ENCODE assay signal across 10 cellular contexts in genomic region chr9:126614455-126615248, GRCh38. TPM values are rescaled to one million over a fixed set of nuclear protein-coding genes. Genes with fewer than 3 reads are reported as not detected.
A peak's percentile ranks its signal among the peaks of the same experiment; 100 is the strongest.
DNase-seq lines count a peak whose midpoint lies in the region; ATAC-seq and TF ChIP-seq lines count a peak whose summit lies in the region.
"Had no signal": no experiment of that assay in that cellular context is flagged by ENCODE, and none has a peak within 500 bp of the region (broad histone marks: within the 10 kb centered on the region; RNA-seq: fewer than 3 reads in every experiment).

No MANE protein-coding gene starts in this region.

- peak; percentile 18 for ATAC-seq in HCT116

- H3K9ac ChIP-seq in HCT116 (ENCODE audit: low read length) (peak overlapping the region; percentile 57), parathyroid adenoma (no peak overlapping the region)

- TF ChIP-seq CTCF in HCT116 (IDR thresholded peaks at IDR 0.05 in 2 of 3, conservative IDR thresholded peaks at IDR 0.05 in 1 of 3; ENCODE audit: borderline replicate concordance in 1 of 3, insufficient read depth in 1 of 3, low read depth in 2 of 3, low read length in 2 of 3) (no peak), parathyroid adenoma (IDR thresholded peaks at IDR 0.05) (no peak)

- H3K4me3 ChIP-seq in HCT116 (replicated peaks in 1 of 2; ENCODE audit: low read depth in 1 of 2, low read length in 2 of 2) = peak overlapping the region; percentile 56 to 69
- peak overlapping the region; percentile 27 for H3K4me3 ChIP-seq in parathyroid adenoma (ENCODE audit: low read depth, low read length)

- TF ChIP-seq RAD21 in HCT116 (IDR thresholded peaks at IDR 0.05; ENCODE audit: low read depth) = no peak

- H4K20me1 ChIP-seq in HCT116 (ENCODE audit: insufficient read depth) = no peaks in the 10 kb centered on the region

- no peak overlapping the region for H2AFZ ChIP-seq in HCT116 (ENCODE audit: low read depth, low read length, poor library complexity, severe bottlenecking)
- H2AFZ ChIP-seq in parathyroid adenoma = no peak overlapping the region

- H3K79me2 ChIP-seq in HCT116 (ENCODE audit: insufficient read depth, low read length) (no peaks in the 10 kb centered on the region), parathyroid adenoma (no peaks in the 10 kb centered on the region)

- peak overlapping the region; percentile 58 for H3K4me3 Mint-ChIP-seq in dendritic cell treated with granulocyte-macrophage colony-stimulating factor and Interleukin-4, amounts not matched to agents 40 ng/mL and 50 ng/mL, for 4 days

- peaks cover 38% of the 10 kb centered on the region for H3K4me1 Mint-ChIP-seq in dendritic cell treated with granulocyte-macrophage colony-stimulating factor and Interleukin-4, amounts not matched to agents 40 ng/mL and 50 ng/mL, for 4 days (ENCODE audit: low read depth)

- H3K9me2 ChIP-seq in HCT116 (ENCODE audit: insufficient read depth) = no peaks in the 10 kb centered on the region

- H3K27me3 ChIP-seq in HCT116 (ENCODE audit: insufficient read depth, low read length) = no peaks in the 10 kb centered on the region
- H3K27me3 ChIP-seq in parathyroid adenoma (ENCODE audit: control insufficient read depth, insufficient read depth, low read length) = no peaks in the 10 kb centered on the region

- BruUV-seq in HCT116 (replicated peaks; lab: Mats Ljungman, UMichigan) = no TSS peak

- RAD21 ChIA-PET in HCT116 (lab: Charles Lee; ENCODE audit: low non-redundant PET in 1 of 2, low total read pairs in 2 of 2, uncharacterized antibody in 2 of 2, unreplicated experiment in 2 of 2) = no interaction called here

- peaks cover 86% of the 10 kb centered on the region for H3K27me3 Mint-ChIP-seq in dendritic cell treated with granulocyte-macrophage colony-stimulating factor and Interleukin-4, amounts not matched to agents 40 ng/mL and 50 ng/mL, for 4 days

- CTCF ChIA-PET in HCT116 (lab: Charles Lee) = no interaction called here

- peak overlapping the region; percentile 42; the same call in 1 of the 2 replicates for H3K27ac ChIP-seq in HCT116 (ENCODE audit: low read depth, low read length)
- no peak overlapping the region for H3K27ac ChIP-seq in parathyroid adenoma
- H3K27ac ChIP-seq: RWPE1 had no signal

- POLR2A ChIA-PET in HCT116 (lab: Charles Lee) = no interaction called here

- peaks cover 7 to 23% of the 10 kb centered on the region in 2 experiments; a peak in 3 of 4 replicates for H3K4me1 ChIP-seq in HCT116 (ENCODE audit: control insufficient read depth in 1 of 2, insufficient read depth in 2 of 2, low read length in 2 of 2)
- no peaks in the 10 kb centered on the region for H3K4me1 ChIP-seq in parathyroid adenoma

- no peak overlapping the region for H3K27ac Mint-ChIP-seq in dendritic cell treated with granulocyte-macrophage colony-stimulating factor and Interleukin-4, amounts not matched to agents 40 ng/mL and 50 ng/mL, for 4 days

- H3K36me3 ChIP-seq in HCT116 (ENCODE audit: control insufficient read depth in 1 of 2, insufficient read depth in 2 of 2, low read length in 2 of 2) (no peaks in the 10 kb centered on the region; a peak in 1 of 4 replicates), parathyroid adenoma (ENCODE audit: control insufficient read depth, insufficient read depth, low read length) (no peaks in the 10 kb centered on the region)

- DNase-seq in COLO668 (lab: John Stamatoyannopoulos, UW; ENCODE audit: unreplicated experiment) = peak; percentile 47
- DNase-seq in HCT116 (ENCODE audit: low read depth, low spot score) = no peak
- no peak for DNase-seq in NCI-H345 treated with DMSO at 0.1 percent for 48 hours (lab: John Stamatoyannopoulos, UW; ENCODE audit: unreplicated experiment)
- no peak for DNase-seq in NCI-H146 (lab: John Stamatoyannopoulos, UW)
- DNase-seq in AG08396 (ENCODE audit: low spot score) = no peak
- DNase-seq in effector CD4-positive, alpha-beta T cell = no peak
- DNase-seq: NCI-H1048 had no signal

- H3K9me3 ChIP-seq in HCT116 (ENCODE audit: control insufficient read depth in 1 of 2, insufficient read depth in 1 of 2, low read depth in 1 of 2, low read length in 2 of 2) (no peaks in the 10 kb centered on the region), parathyroid adenoma (ENCODE audit: control insufficient read depth, low read length) (no peaks in the 10 kb centered on the region)

- no peak for TF ChIP-seq POLR2A in HCT116 (IDR thresholded peaks at IDR 0.05; ENCODE audit: borderline replicate concordance, extremely low read depth, insufficient read depth, insufficient read length)

- H3K4me2 ChIP-seq in HCT116 (ENCODE audit: low read length) = peak overlapping the region; percentile 93
- peak overlapping the region; percentile 58 for H3K4me2 ChIP-seq in parathyroid adenoma (ENCODE audit: low read length)

- H3K36me3 Mint-ChIP-seq in dendritic cell treated with granulocyte-macrophage colony-stimulating factor and Interleukin-4, amounts not matched to agents 40 ng/mL and 50 ng/mL, for 4 days (ENCODE audit: low read depth) = no peaks in the 10 kb centered on the region

- H3K9me3 Mint-ChIP-seq in dendritic cell treated with granulocyte-macrophage colony-stimulating factor and Interleukin-4, amounts not matched to agents 40 ng/mL and 50 ng/mL, for 4 days = no peaks in the 10 kb centered on the region

- intact Hi-C loops in HCT116 (cut with micrococcal nuclease) = no loop called here
- intact Hi-C loops in dendritic cell treated with granulocyte-macrophage colony-stimulating factor and Interleukin-4, amounts not matched to agents 40 ng/mL and 50 ng/mL, for 4 days (cut with micrococcal nuclease) = no loop called here

TF ChIP-seq in HCT116, 20 proteins besides CTCF, POLR2A, EP300 and RAD21:
- TF ChIP-seq SP1 (IDR thresholded peaks at IDR 0.05; ENCODE audit: low read depth) (no peak), EGR1 (IDR thresholded peaks at IDR 0.05; ENCODE audit: low read depth) (no peak), MAX (IDR thresholded peaks at IDR 0.05) (no peak), ZFX (IDR thresholded peaks at IDR 0.05) (no peak), POLR2AphosphoS5 (IDR thresholded peaks at IDR 0.05; ENCODE audit: low read depth, low read length) (no peak), CBX3 (IDR thresholded peaks at IDR 0.05; ENCODE audit: low read depth) (no peak), SIN3A (IDR thresholded peaks at IDR 0.05; ENCODE audit: low read depth) (no peak), REST (IDR thresholded peaks at IDR 0.05; ENCODE audit: low read depth) (no peak)

RNA-seq across cellular contexts. Expression of gene LMX1B, which starts 0.9 kb away (rescaled TPM):
- total RNA-seq in HCT116 (2021; ENCODE audit: unreplicated experiment) = 11.3 TPM
- 8.8 and 9.1 TPM in 2 replicates for polyA plus RNA-seq in HCT116 (2012)
